ENCODE assay signal across 8 cellular contexts in genomic region chr15:49045691-49046112, GRCh38. TPM values are rescaled to one million over a fixed set of nuclear protein-coding genes. Genes with fewer than 3 reads are reported as not detected.
A peak's percentile ranks its signal among the peaks of the same experiment; 100 is the strongest.
DNase-seq lines count a peak whose midpoint lies in the region; ATAC-seq and TF ChIP-seq lines count a peak whose summit lies in the region.

No MANE protein-coding gene starts in this region.

- in situ Hi-C loops in ACHN (cut with HindIII; ENCODE audit: low pct_ligation_motif_present, low pct_unique_long_range_greater_than_20kb, low sequenced_read_pairs) = no loop called here

- H3K27ac Mint-ChIP-seq in brain = peak overlapping the region; percentile 66 to 97 (median 97)

- H3K4me2 ChIP-seq in smooth muscle cell = peak overlapping the region; percentile 98

- H3K4me3 Mint-ChIP-seq in brain = peak overlapping the region; percentile 87 to 97 (median 90)

- peaks cover 0 to 10% (median 3%) of the 10 kb centered on the region in 5 experiments for H3K9me3 Mint-ChIP-seq in brain

- peaks cover 42% of the 10 kb centered on the region for H3K4me1 Mint-ChIP-seq in brain

- peaks cover 22% of the 10 kb centered on the region for H3K4me1 ChIP-seq in smooth muscle cell (ENCODE audit: low read depth)

- peak overlapping the region; percentile 86 for H3K9ac ChIP-seq in smooth muscle cell (ENCODE audit: low read depth)

- H3F3A ChIP-seq in smooth muscle cell (ENCODE audit: low read depth) = peaks cover 3% of the 10 kb centered on the region

- peak; percentile 72 for DNase-seq in ACHN
- peak; percentile 29 to 43 for DNase-seq in NCI-H526 (lab: John Stamatoyannopoulos, UW)
- peak; percentile 57 for DNase-seq in inferior parietal cortex (ENCODE audit: extremely low spot score)
- no peak for DNase-seq in smooth muscle cell (lab: John Stamatoyannopoulos, UW; ENCODE audit: unreplicated experiment)
- DNase-seq in activated CD4-positive, CD25-positive, alpha-beta regulatory T cell treated with anti-CD3 and anti-CD28 coated beads, Interleukin-2, amount 50 U/mL, for 72 hours = no peak

- 2% methylated on average over 11 of the region's 11 CpGs for WGBS in smooth muscle cell (ENCODE audit: low lambda C conversion rate)

- peaks cover 54% of the 10 kb centered on the region for H3K79me2 ChIP-seq in smooth muscle cell (ENCODE audit: low read depth)

- H3K36me3 Mint-ChIP-seq in brain = peaks cover 16% of the 10 kb centered on the region

- peaks cover 9% of the 10 kb centered on the region for H3K27me3 Mint-ChIP-seq in brain

- TF ChIP-seq CTCF in GM12875 (IDR thresholded peaks at IDR 0.05; ENCODE audit: borderline replicate concordance, insufficient read depth, low read depth, low read length) = no peak
- no peak for TF ChIP-seq CTCF in brain (conservative IDR thresholded peaks at IDR 0.05)
- no peak for TF ChIP-seq CTCF in smooth muscle cell (IDR thresholded peaks at IDR 0.05; ENCODE audit: borderline replicate concordance, insufficient read depth, poor library complexity, severe bottlenecking)

- no peaks in the 10 kb centered on the region for H3K27me3 ChIP-seq in smooth muscle cell (ENCODE audit: low read depth)

- H4K20me1 ChIP-seq in smooth muscle cell (ENCODE audit: low read depth) = peaks cover 46% of the 10 kb centered on the region

- no peaks in the 10 kb centered on the region for H3K36me3 ChIP-seq in smooth muscle cell (ENCODE audit: low read depth)

- peak overlapping the region; percentile 48 for H3K27ac ChIP-seq in smooth muscle cell (ENCODE audit: low read depth)

- peak overlapping the region; percentile 82 for H3K4me3 ChIP-seq in GM12875 (ENCODE audit: low read depth, low read length)
- peak overlapping the region; percentile 89 for H3K4me3 ChIP-seq in smooth muscle cell

- peak overlapping the region; percentile 96 for H2AFZ ChIP-seq in smooth muscle cell (ENCODE audit: low read depth)

- ATAC-seq in HG02678 (IDR thresholded peaks at IDR 0.05; ENCODE audit: unreplicated experiment) = peak; percentile 36

- no peaks in the 10 kb centered on the region for H3K9me3 ChIP-seq in smooth muscle cell (replicated peaks; ENCODE audit: low read depth)

RNA-seq across cellular contexts. Expression of gene SECISBP2L, which starts 0.5 kb away (rescaled TPM):
- polyA plus RNA-seq in brain (ENCODE audit: insufficient read depth, low read depth, low replicate concordance) (19.1 TPM), smooth muscle cell (12.2 and 13.7 TPM in 2 replicates)
- 24.0 and 38.9 TPM in 2 replicates for total RNA-seq in smooth muscle cell

Comparison
In these comparisons a context has a peak if more than half of its experiments do, and no peak if none do; other contexts are left out.
1. DNase-seq: peak in ACHN (single experiment), NCI-H526 (2 of 2) and inferior parietal cortex (single experiment); none in smooth muscle cell (single experiment) and activated CD4-positive, CD25-positive, alpha-beta regulatory T cell treated with anti-CD3 and anti-CD28 coated beads, Interleukin-2, amount 50 U/mL, for 72 hours (single experiment).